ENCODE assay signal across 8 cellular contexts in the genomic region with DNA sequence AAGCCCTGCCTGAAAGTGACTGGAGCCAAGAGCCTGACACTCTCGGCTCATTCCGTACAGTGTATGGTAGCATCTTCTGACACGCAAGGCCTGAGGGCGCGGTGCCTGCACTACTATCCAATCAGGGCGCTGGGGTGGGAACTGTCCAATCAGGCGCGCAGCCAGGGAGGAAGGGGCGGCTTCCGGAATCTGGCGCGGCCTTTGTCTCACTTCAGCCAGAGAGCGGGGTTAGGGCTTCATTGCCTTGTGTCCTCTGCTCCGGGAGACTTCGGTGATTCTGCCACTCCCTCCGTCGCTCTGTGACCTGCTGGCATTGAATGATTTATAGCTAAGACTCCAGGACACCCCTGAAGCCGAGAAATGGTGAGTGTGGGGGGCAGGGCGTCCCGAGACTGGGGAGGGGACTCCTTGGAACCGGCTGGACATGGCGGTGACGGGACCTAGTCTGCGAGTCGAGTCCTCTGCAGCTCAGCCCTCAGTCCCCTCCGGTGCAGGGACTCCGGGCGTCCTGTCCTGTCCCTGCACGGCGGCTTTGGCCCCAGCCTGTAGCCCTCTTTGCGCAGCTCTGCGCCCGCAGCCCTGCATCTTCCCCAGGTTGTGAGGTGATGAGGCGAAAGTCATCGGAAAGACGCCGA.
A peak's percentile ranks its signal among the peaks of the same experiment; 100 is the strongest.
DNase-seq lines count a peak whose midpoint lies in the region; ATAC-seq, FAIRE-seq and TF ChIP-seq lines count a peak whose summit lies in the region.
"Not testable (repeated sequence)": the region's sequence is repeated elsewhere in the genome, so short reads cannot be mapped to it uniquely, and the experiment has no call there.

No MANE protein-coding gene starts in this region.

- DNase-seq in AG20443 (ENCODE audit: low spot score), result peak; percentile 87
- peak; percentile 87 to 97 for DNase-seq in NCI-H446 (lab: John Stamatoyannopoulos, UW)
- DNase-seq in activated CD4-positive, alpha-beta T cell treated with anti-CD3 and anti-CD28 coated beads for 1 hour, result peak; percentile 71
- DNase-seq in cerebellum (ENCODE audit: low spot score), result peak; percentile 84
- peak; percentile 36 for DNase-seq in keratinocyte (ENCODE audit: low read depth, low spot score)
- DNase-seq in stimulated activated CD4-positive, alpha-beta T cell treated with anti-CD3 and anti-CD28 coated beads, Interleukin-15, amount 100 ng/mL, for 1 hour (ENCODE audit: low read depth in 1 of 2, low spot score in 1 of 2), result peak; percentile 64 to 72

- ATAC-seq in GM19043 (IDR thresholded peaks at IDR 0.05; ENCODE audit: low read depth, unreplicated experiment) (peak; percentile 100), HG03280 (IDR thresholded peaks at IDR 0.05; ENCODE audit: unreplicated experiment) (peak; percentile 100)

- H3K36me3 ChIP-seq in keratinocyte (ENCODE audit: control insufficient read depth in 2 of 2, extremely low read depth in 1 of 2, insufficient read depth in 2 of 2, low read length in 2 of 2), result not testable (repeated sequence)

- FAIRE-seq in keratinocyte (lab: Jason Lieb, UNC), result peak; percentile 29

- peak overlapping the region; percentile 58 to 64 (median 61) for H3K4me3 ChIP-seq in keratinocyte (ENCODE audit: control insufficient read depth in 2 of 3, extremely low read depth in 1 of 3, insufficient read depth in 2 of 3, low read depth in 1 of 3, low read length in 3 of 3)

- not testable (repeated sequence) for H3K79me2 ChIP-seq in keratinocyte (ENCODE audit: control insufficient read depth, insufficient read depth, low read length)

- dilution Hi-C loops in keratinocyte (cut with MboI; ENCODE audit: extremely low pct_ligation_motif_present, low sequenced_read_pairs), result not testable (repeated sequence)

- H3K9ac ChIP-seq in keratinocyte (ENCODE audit: control insufficient read depth, extremely low read depth, insufficient read depth, low read length), result peak overlapping the region; percentile 33

- H3K27ac ChIP-seq in keratinocyte (ENCODE audit: control insufficient read depth, insufficient read depth, low read length), result not testable (repeated sequence)

- H3K9me1 ChIP-seq in keratinocyte (ENCODE audit: control insufficient read depth, extremely low read depth, insufficient read depth, low read length), result not testable (repeated sequence)

- not testable (repeated sequence) for H3K4me1 ChIP-seq in keratinocyte (ENCODE audit: control insufficient read depth, extremely low read depth, insufficient read depth, low read length)

- not testable (repeated sequence) for H3K9me3 ChIP-seq in keratinocyte (ENCODE audit: control insufficient read depth, low read depth, low read length)

- peak overlapping the region; percentile 54 for H3K4me2 ChIP-seq in keratinocyte (ENCODE audit: control insufficient read depth, extremely low read depth, insufficient read depth, low read depth, low read length)

- H4K20me1 ChIP-seq in keratinocyte (ENCODE audit: control insufficient read depth, extremely low read depth, insufficient read depth, low read length), result not testable (repeated sequence)

- peak overlapping the region; percentile 90 for H2AFZ ChIP-seq in keratinocyte (ENCODE audit: control insufficient read depth, low read length)

- not testable (repeated sequence) for H3K27me3 ChIP-seq in keratinocyte (ENCODE audit: control insufficient read depth, extremely low read depth, insufficient read depth, low read length)

- not testable (repeated sequence) for TF ChIP-seq CTCF in keratinocyte (optimal IDR thresholded peaks at IDR 0.05 in 1 of 3, IDR thresholded peaks at IDR 0.05 in 1 of 3, conservative IDR thresholded peaks at IDR 0.05 in 1 of 3; ENCODE audit: extremely low read depth in 1 of 3, insufficient read depth in 2 of 3, low read length in 3 of 3)

Comparison
In these comparisons a context has a peak if more than half of its experiments do, and no peak if none do; other contexts are left out.
1. DNase-seq: peak in every context shown above with its lines; median percentile 92 in NCI-H446; 87 in AG20443; 84 in cerebellum; 71 in activated CD4-positive, alpha-beta T cell treated with anti-CD3 and anti-CD28 coated beads for 1 hour; 68 in stimulated activated CD4-positive, alpha-beta T cell treated with anti-CD3 and anti-CD28 coated beads, Interleukin-15, amount 100 ng/mL, for 1 hour; 36 in keratinocyte.